In the genomic region with DNA sequence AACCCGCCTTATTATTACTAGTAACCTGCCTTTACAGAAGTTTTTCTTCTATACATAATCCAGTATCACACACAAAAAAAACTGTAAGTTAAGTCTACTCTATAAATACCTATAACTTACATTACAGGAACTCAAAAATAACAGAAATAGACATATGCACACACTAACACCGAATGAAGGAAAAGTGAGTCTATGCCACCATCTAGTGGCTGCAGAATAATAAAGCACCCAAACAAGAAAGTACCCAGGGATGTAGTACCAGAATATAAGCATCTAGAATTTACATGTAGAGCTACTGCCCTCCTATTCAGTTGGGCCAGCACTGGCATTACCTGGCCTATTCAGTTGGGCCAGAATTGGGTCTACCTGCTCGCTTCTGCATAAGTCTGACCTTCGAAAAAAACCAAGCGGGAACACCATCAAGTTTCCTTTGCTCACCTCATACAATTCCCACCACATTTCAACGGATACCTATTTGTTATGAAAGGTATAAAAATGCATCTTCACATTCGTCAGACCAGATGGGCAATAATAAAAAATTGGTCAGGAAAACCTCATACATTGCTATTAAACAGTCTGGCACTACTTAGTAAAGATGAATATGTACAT, we compare ENCODE assay signal across 9 cellular contexts. TPM values are rescaled to one million over a fixed set of nuclear protein-coding genes. Genes with fewer than 3 reads are reported as not detected.
DNase-seq lines count a peak whose midpoint lies in the region; ATAC-seq and TF ChIP-seq lines count a peak whose summit lies in the region.
"Had no signal": no experiment of that assay in that cellular context is flagged by ENCODE, and none has a peak within 500 bp of the region (broad histone marks: within the 10 kb centered on the region; RNA-seq: fewer than 3 reads in every experiment).

No MANE protein-coding gene starts in this region.

- no peak overlapping the region for H3K4me3 Mint-ChIP-seq in activated CD4-positive, alpha-beta memory T cell treated with anti-CD3 and anti-CD28 coated beads, Interleukin-2, amount 10 ng/mL, durations not matched to agents 7 days and 5 days
- H3K4me3 Mint-ChIP-seq in glutamatergic neuron (ENCODE audit: unreplicated experiment) = no peak overlapping the region
- H3K4me3 Mint-ChIP-seq: central memory CD8-positive, alpha-beta T cell had no signal

- no peaks in the 10 kb centered on the region for H3K9me3 Mint-ChIP-seq in activated CD4-positive, alpha-beta memory T cell treated with anti-CD3 and anti-CD28 coated beads, Interleukin-2, amount 10 ng/mL, durations not matched to agents 7 days and 5 days
- H3K9me3 Mint-ChIP-seq in glutamatergic neuron (ENCODE audit: unreplicated experiment) = peaks cover 6% of the 10 kb centered on the region
- H3K9me3 Mint-ChIP-seq: central memory CD8-positive, alpha-beta T cell had no signal

- POLR2A ChIA-PET in activated CD4-positive, alpha-beta memory T cell treated with anti-CD3 and anti-CD28 coated beads, Interleukin-2, amount 10 ng/mL, durations not matched to agents 7 days and 5 days (lab: Charles Lee) = no interaction called here

- ATAC-seq in GM19467 (IDR thresholded peaks at IDR 0.05; ENCODE audit: unreplicated experiment) = peak; percentile 38
- peak; percentile 40 for ATAC-seq in HG03439 (IDR thresholded peaks at IDR 0.05; ENCODE audit: unreplicated experiment)

- no peak overlapping the region for H3K27ac Mint-ChIP-seq in activated CD4-positive, alpha-beta memory T cell treated with anti-CD3 and anti-CD28 coated beads, Interleukin-2, amount 10 ng/mL, durations not matched to agents 7 days and 5 days
- H3K27ac Mint-ChIP-seq in glutamatergic neuron (ENCODE audit: unreplicated experiment) = no peak overlapping the region

- H3K27me3 Mint-ChIP-seq in activated CD4-positive, alpha-beta memory T cell treated with anti-CD3 and anti-CD28 coated beads, Interleukin-2, amount 10 ng/mL, durations not matched to agents 7 days and 5 days = peaks cover 2% of the 10 kb centered on the region
- H3K27me3 Mint-ChIP-seq in glutamatergic neuron (ENCODE audit: unreplicated experiment) = peaks cover 3% of the 10 kb centered on the region
- H3K27me3 Mint-ChIP-seq: central memory CD8-positive, alpha-beta T cell had no signal

- DNase-seq in NCI-H524 (lab: John Stamatoyannopoulos, UW) (peak; percentile 64 to 78), NCI-H524 treated with DMSO at 0.1 percent for 48 hours (lab: John Stamatoyannopoulos, UW) (no peak), NCI-H446 (lab: John Stamatoyannopoulos, UW) (peak; percentile 2 to 58), glutamatergic neuron (no peak), smooth muscle cell of the brain vasculature (ENCODE audit: low read depth, low spot score) (peak; percentile 47)
- peak; percentile 30 for DNase-seq in activated CD4-positive, alpha-beta memory T cell treated with anti-CD3 and anti-CD28 coated beads, Interleukin-2, amount 10 ng/mL, durations not matched to agents 7 days and 5 days

- no peaks in the 10 kb centered on the region for H3K36me3 Mint-ChIP-seq in activated CD4-positive, alpha-beta memory T cell treated with anti-CD3 and anti-CD28 coated beads, Interleukin-2, amount 10 ng/mL, durations not matched to agents 7 days and 5 days (ENCODE audit: low read depth)
- H3K36me3 Mint-ChIP-seq in glutamatergic neuron (ENCODE audit: unreplicated experiment) = no peaks in the 10 kb centered on the region

- TF ChIP-seq CTCF in glutamatergic neuron (IDR thresholded peaks at IDR 0.05; ENCODE audit: partially characterized antibody, unreplicated experiment) = peak; percentile 76

- CTCF ChIA-PET in activated CD4-positive, alpha-beta memory T cell treated with anti-CD3 and anti-CD28 coated beads, Interleukin-2, amount 10 ng/mL, durations not matched to agents 7 days and 5 days (lab: Charles Lee) = interaction anchor here (1.3 to 1.7 kb wide), 2 partner anchors 13 to 20 kb away, joined by 5 to 6 read pairs; a partner anchor contains a TSS

- H3K4me1 Mint-ChIP-seq in activated CD4-positive, alpha-beta memory T cell treated with anti-CD3 and anti-CD28 coated beads, Interleukin-2, amount 10 ng/mL, durations not matched to agents 7 days and 5 days = peaks cover 12% of the 10 kb centered on the region
- peaks cover 4% of the 10 kb centered on the region for H3K4me1 Mint-ChIP-seq in glutamatergic neuron (ENCODE audit: low read depth, unreplicated experiment)

RNA-seq across cellular contexts. Expression of a gene that starts 4.0 kb away (rescaled TPM):
- 10 to 100 TPM; 14.0 to 17.1 TPM for total RNA-seq in activated CD4-positive, alpha-beta memory T cell treated with anti-CD3 and anti-CD28 coated beads, Interleukin-2, amount 10 ng/mL, durations not matched to agents 7 days and 5 days
- 28.0 TPM for total RNA-seq in glutamatergic neuron (ENCODE audit: unreplicated experiment)

RNA-seq across cellular contexts. Expression of a gene that starts 20.4 kb away (rescaled TPM):
- 1 to 10 TPM in 1 of 2 experiments, under 1 TPM in 1; 0.28 to 1.5 TPM for total RNA-seq in activated CD4-positive, alpha-beta memory T cell treated with anti-CD3 and anti-CD28 coated beads, Interleukin-2, amount 10 ng/mL, durations not matched to agents 7 days and 5 days
- total RNA-seq in glutamatergic neuron (ENCODE audit: unreplicated experiment) = 2.8 TPM

RNA-seq across cellular contexts. Expression of a gene that starts 49.2 kb away (rescaled TPM):
- total RNA-seq in activated CD4-positive, alpha-beta memory T cell treated with anti-CD3 and anti-CD28 coated beads, Interleukin-2, amount 10 ng/mL, durations not matched to agents 7 days and 5 days = not detected
- total RNA-seq in glutamatergic neuron (ENCODE audit: unreplicated experiment) = not detected

Comparison
In these comparisons a context has a peak if more than half of its experiments do, and no peak if none do; other contexts are left out.
1. DNase-seq: peak in NCI-H524 (2 of 2), NCI-H446 (2 of 2), activated CD4-positive, alpha-beta memory T cell treated with anti-CD3 and anti-CD28 coated beads, Interleukin-2, amount 10 ng/mL, durations not matched to agents 7 days and 5 days (single experiment) and smooth muscle cell of the brain vasculature (single experiment); none in NCI-H524 treated with DMSO at 0.1 percent for 48 hours (single experiment) and glutamatergic neuron (single experiment).